ENCODE assay signal across 31 cellular contexts in the genomic region with DNA sequence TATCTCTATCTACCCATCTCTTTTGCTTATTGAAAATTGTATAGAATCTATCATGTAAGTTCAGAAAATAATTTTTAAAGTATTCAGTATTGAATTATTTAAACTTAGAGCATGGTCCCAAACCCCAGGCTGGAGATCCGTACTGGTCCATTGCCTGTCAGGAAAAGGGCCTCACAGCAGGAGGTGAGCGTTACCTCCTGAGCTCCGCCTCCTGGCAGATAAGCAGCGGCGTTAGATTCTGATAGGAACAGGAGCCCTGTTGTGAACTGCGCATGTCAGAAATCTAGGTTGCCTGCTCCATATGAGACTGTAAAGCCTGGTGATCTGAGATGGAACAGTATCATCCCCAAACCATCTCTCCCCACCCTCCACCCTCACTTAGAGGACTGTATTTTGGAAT.
"Had no signal": no experiment of that assay in that cellular context is flagged by ENCODE, and none has a peak within 500 bp of the region (broad histone marks: within the 10 kb centered on the region; RNA-seq: fewer than 3 reads in every experiment).

No MANE protein-coding gene starts in this region.

- H2AFZ ChIP-seq: parathyroid adenoma had no signal

- H3K4me3 ChIP-seq: ovary, psoas muscle, right lobe of liver, sigmoid colon, suprapubic skin, testis, tibial artery, transverse colon, upper lobe of right lung, uterus had no signal

- DNase-seq: naive B cell; naive thymus-derived CD8-positive, alpha-beta T cell; nephron progenitor cell; occipital lobe; ovary; posterior cingulate gyrus; psoas muscle; right cardiac atrium; right lobe of liver; sigmoid colon; small intestine; stimulated activated CD4-positive, alpha-beta T cell treated with anti-CD3 and anti-CD28 coated beads, Interleukin-15, amount 100 ng/mL, for 24 hours; stimulated activated CD4-positive, alpha-beta T cell treated with anti-CD3 and anti-CD28 coated beads, Interleukin-2, amount 100 ng/mL, for 24 hours; stimulated activated CD4-positive, alpha-beta T cell treated with anti-CD3 and anti-CD28 coated beads, Interleukin-2, amount 100 ng/mL, for 48 hours; stimulated activated CD4-positive, alpha-beta T cell treated with anti-CD3 and anti-CD28 coated beads, Interleukin-4, amount 100 ng/mL, for 4 hours; stimulated activated CD8-positive, alpha-beta memory T cell treated with anti-CD3 and anti-CD28 coated beads, Interleukin-4, amount 100 ng/mL, for 48 hours; stimulated activated naive CD4-positive, alpha-beta T cell; substantia nigra; testis; tibial artery; transverse colon; upper lobe of right lung; uterus had no signal

- H3K27me3 Mint-ChIP-seq: naive B cell; naive thymus-derived CD8-positive, alpha-beta T cell; natural killer cell treated with Interleukin-12 subunit alpha and Interleukin-12 subunit beta and Interleukin-15 and Interleukin-18, amount 100 ng/mL, for 72 hours; progenitor cell of endocrine pancreas; stimulated activated memory B cell treated with anti-CD40 and anti-IgM and Interleukin-4, amounts not matched to agents 10 μg/mL and 1 μg/mL and 100 μg/mL, for 72 hours; stimulated activated naive CD8-positive, alpha-beta T cell treated with anti-CD3 and anti-CD28 coated beads, Interleukin-15, Interleukin-2, amounts not matched to agents 100 ng/mL and 50 ng/mL, for 24 hours; type B pancreatic cell had no signal

- H3K27ac ChIP-seq: ovary, parathyroid adenoma, psoas muscle, right lobe of liver, sigmoid colon, suprapubic skin, testis, tibial artery, transverse colon, upper lobe of right lung, uterus had no signal

- H3K36me3 Mint-ChIP-seq: naive thymus-derived CD8-positive, alpha-beta T cell; stimulated activated memory B cell treated with anti-CD40 and anti-IgM and Interleukin-4, amounts not matched to agents 10 μg/mL and 1 μg/mL and 100 μg/mL, for 72 hours; type B pancreatic cell had no signal

- H3K4me3 Mint-ChIP-seq: naive B cell; naive thymus-derived CD8-positive, alpha-beta T cell; natural killer cell treated with Interleukin-12 subunit alpha and Interleukin-12 subunit beta and Interleukin-15 and Interleukin-18, amount 100 ng/mL, for 72 hours; nephron progenitor cell; neural crest cell; stimulated activated memory B cell treated with anti-CD40 and anti-IgM and Interleukin-4, amounts not matched to agents 10 μg/mL and 1 μg/mL and 100 μg/mL, for 72 hours; stimulated activated naive CD8-positive, alpha-beta T cell treated with anti-CD3 and anti-CD28 coated beads, Interleukin-15, Interleukin-2, amounts not matched to agents 100 ng/mL and 50 ng/mL, for 24 hours; type B pancreatic cell had no signal

- H3K36me3 ChIP-seq: ovary, right lobe of liver, sigmoid colon, suprapubic skin, tibial artery, transverse colon, upper lobe of right lung, uterus had no signal

- H3K9me3 ChIP-seq: ovary, right lobe of liver, sigmoid colon, suprapubic skin, testis, tibial artery, transverse colon, upper lobe of right lung, uterus had no signal

- ATAC-seq: naive thymus-derived CD8-positive, alpha-beta T cell; natural killer cell treated with Interleukin-12 subunit alpha and Interleukin-12 subunit beta and Interleukin-15 and Interleukin-18, amount 100 ng/mL, for 72 hours; psoas muscle; right cardiac atrium; right lobe of liver; stimulated activated memory B cell treated with anti-CD40 and anti-IgM and Interleukin-4, amounts not matched to agents 10 μg/mL and 1 μg/mL and 100 μg/mL, for 72 hours; upper lobe of right lung had no signal

- H3K4me1 ChIP-seq: parathyroid adenoma, psoas muscle, right lobe of liver, sigmoid colon, suprapubic skin, testis, tibial artery, transverse colon, upper lobe of right lung, uterus had no signal

- H3K27ac Mint-ChIP-seq: naive B cell; naive thymus-derived CD8-positive, alpha-beta T cell; natural killer cell treated with Interleukin-12 subunit alpha and Interleukin-12 subunit beta and Interleukin-15 and Interleukin-18, amount 100 ng/mL, for 72 hours; nephron progenitor cell; progenitor cell of endocrine pancreas; stimulated activated memory B cell treated with anti-CD40 and anti-IgM and Interleukin-4, amounts not matched to agents 10 μg/mL and 1 μg/mL and 100 μg/mL, for 72 hours; stimulated activated naive CD8-positive, alpha-beta T cell treated with anti-CD3 and anti-CD28 coated beads, Interleukin-15, Interleukin-2, amounts not matched to agents 100 ng/mL and 50 ng/mL, for 24 hours; type B pancreatic cell had no signal

- H3K4me1 Mint-ChIP-seq: naive B cell; naive thymus-derived CD8-positive, alpha-beta T cell; nephron progenitor cell; neural crest cell had no signal

- H3K27me3 ChIP-seq: ovary, right lobe of liver, sigmoid colon, suprapubic skin, testis, tibial artery, transverse colon, upper lobe of right lung, uterus had no signal

- H3K79me2 ChIP-seq: parathyroid adenoma had no signal

- H3K9ac ChIP-seq: parathyroid adenoma had no signal
